20 cellular contexts compared by ENCODE assay signal in the genomic region with DNA sequence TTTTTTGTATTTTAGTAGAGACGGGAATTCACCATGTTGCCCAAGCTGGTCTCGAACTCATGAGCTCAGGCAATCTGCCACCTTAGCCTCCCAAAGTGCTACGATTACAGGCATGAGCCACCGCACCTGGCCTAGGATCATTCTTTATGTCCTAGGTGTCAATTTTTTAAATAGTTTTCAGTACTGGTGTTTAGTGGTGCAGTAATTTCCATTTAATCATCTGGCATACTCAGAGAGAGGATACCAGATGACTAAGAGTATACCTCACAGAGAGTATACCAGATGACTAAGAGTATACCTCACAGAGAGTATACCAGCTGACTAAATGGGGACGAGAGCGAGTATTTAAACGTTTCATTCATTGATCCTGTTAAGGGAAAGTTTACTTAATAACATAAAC. TPM values are rescaled to one million over a fixed set of nuclear protein-coding genes. Genes with fewer than 3 reads are reported as not detected.
DNase-seq lines count a peak whose midpoint lies in the region; ATAC-seq and TF ChIP-seq lines count a peak whose summit lies in the region.
"Had no signal": no experiment of that assay in that cellular context is flagged by ENCODE, and none has a peak within 500 bp of the region (broad histone marks: within the 10 kb centered on the region; RNA-seq: fewer than 3 reads in every experiment).

No MANE protein-coding gene starts in this region.

- H3K27ac Mint-ChIP-seq in activated naive CD4-positive, alpha-beta T cell treated with anti-CD3 and anti-CD28 coated beads for 36 hours = peak overlapping the region; percentile 46
- peak overlapping the region in 1 of 7 donors; percentile 63 for H3K27ac Mint-ChIP-seq in CD14-positive monocyte
- H3K27ac Mint-ChIP-seq: activated naive CD4-positive, alpha-beta T cell treated with anti-CD3 and anti-CD28 coated beads, Interleukin-2, amount 10 ng/mL, durations not matched to agents 7 days and 5 days had no signal

- no peaks in the 10 kb centered on the region for H4K20me1 ChIP-seq in osteoblast (ENCODE audit: insufficient read depth, low read length)

- H2AFZ ChIP-seq in osteoblast (ENCODE audit: low read length) = no peak overlapping the region

- H3K27ac ChIP-seq in osteoblast (ENCODE audit: low read depth, low read length) = no peak overlapping the region
- H3K27ac ChIP-seq: neutrophil, testis had no signal

- peaks cover 3% of the 10 kb centered on the region for H3K36me3 Mint-ChIP-seq in activated naive CD4-positive, alpha-beta T cell treated with anti-CD3 and anti-CD28 coated beads for 36 hours (ENCODE audit: low read depth)
- H3K36me3 Mint-ChIP-seq in CD14-positive monocyte = peaks cover 6 to 20% of the 10 kb centered on the region in 2 donors

- in situ Hi-C loops in astrocyte of the spinal cord (cut with HindIII; ENCODE audit: low sequenced_read_pairs) = no loop called here

- no peaks in the 10 kb centered on the region for H3K9me3 Mint-ChIP-seq in activated naive CD4-positive, alpha-beta T cell treated with anti-CD3 and anti-CD28 coated beads for 36 hours
- H3K9me3 Mint-ChIP-seq in CD14-positive monocyte = no peaks in the 10 kb centered on the region
- H3K9me3 Mint-ChIP-seq: activated naive CD4-positive, alpha-beta T cell treated with anti-CD3 and anti-CD28 coated beads, Interleukin-2, amount 10 ng/mL, durations not matched to agents 7 days and 5 days had no signal

- H3K27me3 ChIP-seq in osteoblast (ENCODE audit: insufficient read depth, low read length) = no peaks in the 10 kb centered on the region
- H3K27me3 ChIP-seq: MG63, neutrophil, testis had no signal

- TF ChIP-seq CTCF in astrocyte of the spinal cord (IDR thresholded peaks at IDR 0.05; ENCODE audit: low read depth, low read length) (no peak), osteoblast (IDR thresholded peaks at IDR 0.05; ENCODE audit: extremely low read depth, low read depth, low read length) (no peak), CD14-positive monocyte (IDR thresholded peaks at IDR 0.05) (no peak)

- no peaks in the 10 kb centered on the region for H3K9me3 ChIP-seq in osteoblast (ENCODE audit: low read depth, low read length)
- H3K9me3 ChIP-seq: HAP-1, MG63, mucosa of descending colon, neutrophil, testis had no signal

- H3K4me1 ChIP-seq in osteoblast (ENCODE audit: insufficient read depth, low read length) = no peaks in the 10 kb centered on the region
- H3K4me1 ChIP-seq: HAP-1, testis had no signal

- no peaks in the 10 kb centered on the region for H3K27me3 Mint-ChIP-seq in activated naive CD4-positive, alpha-beta T cell treated with anti-CD3 and anti-CD28 coated beads for 36 hours (ENCODE audit: low read depth)
- H3K27me3 Mint-ChIP-seq in CD14-positive monocyte (ENCODE audit: low read depth in 3 of 3) = peaks cover 0 to 3% (median 2%) of the 10 kb centered on the region in 3 donors
- H3K27me3 Mint-ChIP-seq: activated naive CD4-positive, alpha-beta T cell treated with anti-CD3 and anti-CD28 coated beads, Interleukin-2, amount 10 ng/mL, durations not matched to agents 7 days and 5 days had no signal

- CTCF ChIA-PET in activated naive CD4-positive, alpha-beta T cell treated with anti-CD3 and anti-CD28 coated beads for 36 hours (lab: Charles Lee) = no interaction called here

- H3K4me2 ChIP-seq in osteoblast (ENCODE audit: insufficient read depth, low read length) = no peak overlapping the region

- peaks cover 27% of the 10 kb centered on the region for H3K4me1 Mint-ChIP-seq in activated naive CD4-positive, alpha-beta T cell treated with anti-CD3 and anti-CD28 coated beads for 36 hours (ENCODE audit: low read depth)
- peaks cover 3% of the 10 kb centered on the region for H3K4me1 Mint-ChIP-seq in CD14-positive monocyte

- DNase-seq in activated naive CD4-positive, alpha-beta T cell treated with anti-CD3 and anti-CD28 coated beads for 36 hours = peak; percentile 33
- DNase-seq in activated naive CD4-positive, alpha-beta T cell (lab: John Stamatoyannopoulos, UW) = no peak
- peak; percentile 69 for DNase-seq in HT1080 (ENCODE audit: low read depth)
- DNase-seq in astrocyte of the spinal cord (ENCODE audit: low read depth, low spot score) = peak; percentile 24
- DNase-seq in osteoblast (ENCODE audit: insufficient read length, low spot score, missing footprints) = peak; percentile 47
- no peak for DNase-seq in CD14-positive monocyte (ENCODE audit: low spot score)
- no peak for DNase-seq in AG20443 (ENCODE audit: low spot score)
- DNase-seq: activated CD8-positive, alpha-beta memory T cell treated with anti-CD3 and anti-CD28 coated beads for 24 hours; activated naive CD4-positive, alpha-beta T cell treated with anti-CD3 and anti-CD28 coated beads, Interleukin-2, amount 10 ng/mL, durations not matched to agents 7 days and 5 days; hypothalamus; MG63; mucosa of descending colon; NCI-H187; stimulated activated CD4-positive, alpha-beta T cell treated with anti-CD3 and anti-CD28 coated beads, Interleukin-4, amount 100 ng/mL, for 1 hour; stimulated activated CD8-positive, alpha-beta memory T cell treated with anti-CD3 and anti-CD28 coated beads, Interleukin-4, amount 100 ng/mL, for 48 hours; testis had no signal

- no peaks in the 10 kb centered on the region for H3K79me2 ChIP-seq in osteoblast (ENCODE audit: insufficient read depth, low read length)

- H3K4me3 ChIP-seq in astrocyte of the spinal cord (ENCODE audit: low read depth, low read length) (no peak overlapping the region), osteoblast (ENCODE audit: insufficient read depth, low read length) (no peak overlapping the region)
- H3K4me3 ChIP-seq: HAP-1, MG63, mucosa of descending colon, testis had no signal

- H3K4me3 Mint-ChIP-seq in activated naive CD4-positive, alpha-beta T cell treated with anti-CD3 and anti-CD28 coated beads for 36 hours = no peak overlapping the region
- H3K4me3 Mint-ChIP-seq in CD14-positive monocyte = no peak overlapping the region
- H3K4me3 Mint-ChIP-seq: activated naive CD4-positive, alpha-beta T cell treated with anti-CD3 and anti-CD28 coated beads, Interleukin-2, amount 10 ng/mL, durations not matched to agents 7 days and 5 days had no signal

- intact Hi-C loops in activated naive CD4-positive, alpha-beta T cell treated with anti-CD3 and anti-CD28 coated beads for 36 hours (cut with micrococcal nuclease) = loop anchor here (1.0 kb wide), 1 partner anchor 38 kb away; no protein-coding TSS in a partner anchor
- intact Hi-C loops in CD14-positive monocyte (cut with micrococcal nuclease) = no loop called here

- ATAC-seq in GM19455 (IDR thresholded peaks at IDR 0.05; ENCODE audit: unreplicated experiment) = no peak
- ATAC-seq: mucosa of descending colon, sciatic nerve had no signal

- no peaks in the 10 kb centered on the region for H3K36me3 ChIP-seq in osteoblast (ENCODE audit: insufficient read depth, low read length)
- H3K36me3 ChIP-seq: MG63, neutrophil had no signal

RNA-seq across cellular contexts. Expression of a gene that starts 37.3 kb away (rescaled TPM):
- 10 to 100 TPM; 51.4 to 54.0 TPM for total RNA-seq in activated naive CD4-positive, alpha-beta T cell treated with anti-CD3 and anti-CD28 coated beads for 36 hours
- total RNA-seq in HT1080 (2014; rRNA removed; shearing (Covaris generic)) = 101 and 108 TPM in 2 replicates
- 76.8 and 80.7 TPM in 2 replicates for polyA plus RNA-seq in HT1080 (2015; cell fraction: cytosol; rRNA removed)
- polyA plus RNA-seq in HT1080 (2015; cell fraction: nucleus; rRNA removed) = 51.1 and 58.8 TPM in 2 replicates
- 118 and 131 TPM in 2 replicates for total RNA-seq in osteoblast
- 10 to 100 TPM; 67.5 to 78.3 TPM for polyA plus RNA-seq in CD14-positive monocyte

Comparison
In these comparisons a context has a peak if more than half of its experiments do, and no peak if none do; other contexts are left out.
1. DNase-seq: peak in activated naive CD4-positive, alpha-beta T cell treated with anti-CD3 and anti-CD28 coated beads for 36 hours (single experiment), HT1080 (single experiment), astrocyte of the spinal cord (single experiment) and osteoblast (single experiment); none in activated naive CD4-positive, alpha-beta T cell (0 of 4), CD14-positive monocyte (single experiment) and AG20443 (single experiment).